1 cellular context compared by ENCODE assay signal in genomic region chr11:35526370-35526792, GRCh38.
A peak's percentile ranks its signal among the peaks of the same experiment; 100 is the strongest.
TF ChIP-seq lines count a peak whose summit lies in the region.

No MANE protein-coding gene starts in this region.

TF ChIP-seq in IMR-90, 13 proteins besides CTCF, POLR2A, EP300 and RAD21:
- TF ChIP-seq ELK1 (IDR thresholded peaks at IDR 0.05; ENCODE audit: borderline replicate concordance, low read depth, low read length) = no peak
- TF ChIP-seq FOS (IDR thresholded peaks at IDR 0.05; ENCODE audit: low read depth, low read length) = peak; percentile 69; the same call in 1 of the 2 replicates
